ENCODE assay signal across 2 cellular contexts in the genomic region with DNA sequence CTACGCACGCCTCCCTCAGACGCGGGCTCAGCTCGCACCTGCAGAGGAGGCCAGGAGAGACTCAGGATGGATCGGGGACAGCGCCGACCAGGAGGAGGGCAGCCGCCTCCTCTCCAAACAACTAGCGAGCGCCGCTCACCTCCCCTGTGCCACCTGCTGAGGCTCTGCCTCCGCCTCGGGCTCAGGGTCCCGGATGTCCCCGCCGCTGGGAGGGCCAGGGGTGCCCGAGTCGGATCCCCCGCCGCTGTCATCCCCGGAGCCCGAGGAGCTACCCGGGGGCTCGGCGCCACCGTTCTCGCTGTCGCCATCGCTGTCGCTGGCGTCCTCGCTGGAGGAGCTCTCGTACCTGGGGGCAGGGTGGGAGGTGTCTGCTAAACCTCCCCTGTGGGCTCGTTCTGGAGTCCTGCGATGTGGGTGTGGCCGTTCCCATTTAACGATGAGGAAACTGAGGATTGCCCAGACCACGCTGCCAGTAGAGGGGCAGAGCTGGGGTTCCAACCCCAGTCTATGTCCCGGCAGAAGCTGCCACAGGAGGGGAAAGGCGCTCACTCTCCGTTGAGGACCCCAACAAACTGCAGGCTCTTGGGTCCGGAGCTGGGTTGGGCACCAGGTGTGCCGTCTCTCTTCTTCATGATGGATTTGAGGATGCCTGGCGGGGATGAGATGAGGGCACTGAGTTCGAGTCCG.
TF ChIP-seq lines count a peak whose summit lies in the region.

No MANE protein-coding gene starts in this region.

TF ChIP-seq in IMR-90, 13 proteins besides CTCF, POLR2A, EP300 and RAD21:
- TF ChIP-seq NFE2L2 (IDR thresholded peaks at IDR 0.05; ENCODE audit: low read depth, low read length) (no peak), FOS (IDR thresholded peaks at IDR 0.05; ENCODE audit: low read depth, low read length) (no peak), SMC3 (IDR thresholded peaks at IDR 0.05; ENCODE audit: low read depth, low read length) (no peak), MAFK (IDR thresholded peaks at IDR 0.05; ENCODE audit: low read depth, low read length) (no peak), CHD1 (IDR thresholded peaks at IDR 0.05; ENCODE audit: low read depth, low read length) (no peak), CEBPB (IDR thresholded peaks at IDR 0.05; ENCODE audit: low read depth, low read length) (no peak), MAZ (IDR thresholded peaks at IDR 0.05; ENCODE audit: borderline replicate concordance, low read depth, low read length) (no peak), BHLHE40 (IDR thresholded peaks at IDR 0.05; ENCODE audit: low read depth, low read length) (no peak), RCOR1 (IDR thresholded peaks at IDR 0.05; ENCODE audit: insufficient replicate concordance, low read length) (no peak), MXI1 (IDR thresholded peaks at IDR 0.05; ENCODE audit: borderline replicate concordance, low read depth, low read length) (no peak)
- TF ChIP-seq, protein P1, sequence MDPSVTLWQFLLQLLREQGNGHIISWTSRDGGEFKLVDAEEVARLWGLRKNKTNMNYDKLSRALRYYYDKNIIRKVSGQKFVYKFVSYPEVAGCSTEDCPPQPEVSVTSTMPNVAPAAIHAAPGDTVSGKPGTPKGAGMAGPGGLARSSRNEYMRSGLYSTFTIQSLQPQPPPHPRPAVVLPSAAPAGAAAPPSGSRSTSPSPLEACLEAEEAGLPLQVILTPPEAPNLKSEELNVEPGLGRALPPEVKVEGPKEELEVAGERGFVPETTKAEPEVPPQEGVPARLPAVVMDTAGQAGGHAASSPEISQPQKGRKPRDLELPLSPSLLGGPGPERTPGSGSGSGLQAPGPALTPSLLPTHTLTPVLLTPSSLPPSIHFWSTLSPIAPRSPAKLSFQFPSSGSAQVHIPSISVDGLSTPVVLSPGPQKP (IDR thresholded peaks at IDR 0.05; ENCODE audit: borderline replicate concordance, low read depth, low read length): no peak

TF ChIP-seq in neural cell, 6 proteins besides CTCF, POLR2A, EP300 and RAD21:
- TF ChIP-seq, protein P2, sequence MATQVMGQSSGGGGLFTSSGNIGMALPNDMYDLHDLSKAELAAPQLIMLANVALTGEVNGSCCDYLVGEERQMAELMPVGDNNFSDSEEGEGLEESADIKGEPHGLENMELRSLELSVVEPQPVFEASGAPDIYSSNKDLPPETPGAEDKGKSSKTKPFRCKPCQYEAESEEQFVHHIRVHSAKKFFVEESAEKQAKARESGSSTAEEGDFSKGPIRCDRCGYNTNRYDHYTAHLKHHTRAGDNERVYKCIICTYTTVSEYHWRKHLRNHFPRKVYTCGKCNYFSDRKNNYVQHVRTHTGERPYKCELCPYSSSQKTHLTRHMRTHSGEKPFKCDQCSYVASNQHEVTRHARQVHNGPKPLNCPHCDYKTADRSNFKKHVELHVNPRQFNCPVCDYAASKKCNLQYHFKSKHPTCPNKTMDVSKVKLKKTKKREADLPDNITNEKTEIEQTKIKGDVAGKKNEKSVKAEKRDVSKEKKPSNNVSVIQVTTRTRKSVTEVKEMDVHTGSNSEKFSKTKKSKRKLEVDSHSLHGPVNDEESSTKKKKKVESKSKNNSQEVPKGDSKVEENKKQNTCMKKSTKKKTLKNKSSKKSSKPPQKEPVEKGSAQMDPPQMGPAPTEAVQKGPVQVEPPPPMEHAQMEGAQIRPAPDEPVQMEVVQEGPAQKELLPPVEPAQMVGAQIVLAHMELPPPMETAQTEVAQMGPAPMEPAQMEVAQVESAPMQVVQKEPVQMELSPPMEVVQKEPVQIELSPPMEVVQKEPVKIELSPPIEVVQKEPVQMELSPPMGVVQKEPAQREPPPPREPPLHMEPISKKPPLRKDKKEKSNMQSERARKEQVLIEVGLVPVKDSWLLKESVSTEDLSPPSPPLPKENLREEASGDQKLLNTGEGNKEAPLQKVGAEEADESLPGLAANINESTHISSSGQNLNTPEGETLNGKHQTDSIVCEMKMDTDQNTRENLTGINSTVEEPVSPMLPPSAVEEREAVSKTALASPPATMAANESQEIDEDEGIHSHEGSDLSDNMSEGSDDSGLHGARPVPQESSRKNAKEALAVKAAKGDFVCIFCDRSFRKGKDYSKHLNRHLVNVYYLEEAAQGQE (IDR thresholded peaks at IDR 0.05; ENCODE audit: borderline replicate concordance): no peak
- TF ChIP-seq EZH2 (IDR thresholded peaks at IDR 0.05; ENCODE audit: borderline replicate concordance, insufficient read depth, low read length, poor library complexity, severe bottlenecking) (no peak), SMC3 (conservative IDR thresholded peaks at IDR 0.05; ENCODE audit: poor library complexity) (no peak), POLR2AphosphoS5 (IDR thresholded peaks at IDR 0.05) (no peak), TAF1 (IDR thresholded peaks at IDR 0.05; ENCODE audit: low read depth) (no peak), MXI1 (conservative IDR thresholded peaks at IDR 0.05; ENCODE audit: poor library complexity, severe bottlenecking) (no peak)
